ENCODE assay signal across 37 cellular contexts in the genomic region with DNA sequence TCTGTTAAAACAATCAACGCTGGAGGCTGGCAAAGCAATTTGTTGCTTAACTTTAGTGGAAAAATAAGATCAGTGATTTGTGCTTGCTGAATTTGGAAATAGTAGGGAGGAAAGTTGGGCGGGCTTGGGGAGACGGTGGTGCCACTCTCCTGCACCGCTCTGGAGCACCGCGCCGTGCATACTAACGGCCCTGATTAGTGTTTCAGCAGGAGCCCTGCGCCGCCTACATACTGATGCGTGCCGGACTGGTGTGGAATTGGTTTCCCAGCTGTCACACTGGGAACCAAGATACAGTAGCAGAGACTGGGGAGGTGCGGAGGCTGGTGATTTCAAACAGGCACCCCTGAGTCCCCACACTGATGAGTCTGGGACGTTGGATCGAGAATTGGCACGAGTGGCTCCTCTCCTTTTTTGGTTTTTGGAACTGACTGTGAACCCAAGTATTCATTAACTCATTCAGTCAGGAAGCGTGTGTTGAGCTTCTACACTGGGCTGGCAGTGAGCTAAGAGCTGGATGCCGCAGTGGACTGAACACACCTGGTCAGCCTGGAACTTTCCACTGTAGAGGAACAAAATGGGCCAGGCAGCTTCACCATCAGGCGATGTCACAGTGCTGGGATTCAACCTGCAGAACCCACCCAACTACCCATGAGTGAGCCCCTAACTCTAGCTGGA. TPM values are rescaled to one million over a fixed set of nuclear protein-coding genes. Genes with fewer than 3 reads are reported as not detected.
"Had no signal": no experiment of that assay in that cellular context is flagged by ENCODE, and none has a peak within 500 bp of the region (broad histone marks: within the 10 kb centered on the region; RNA-seq: fewer than 3 reads in every experiment).

No MANE protein-coding gene starts in this region.

- H3K9me3 ChIP-seq: MG63 had no signal

- DNase-seq: activated B cell treated with CpG ODN at 0.5 μM for 24 hours; activated CD4-positive, alpha-beta memory T cell treated with anti-CD3 and anti-CD28 coated beads for 36 hours; activated CD4-positive, alpha-beta T cell treated with anti-CD3 and anti-CD28 coated beads for 4 hours; activated CD4-positive, alpha-beta T cell treated with anti-CD3 and anti-CD28 coated beads, Interleukin-2, amount 50 U/mL, for 1 hour; activated CD4-positive, CD25-positive, alpha-beta regulatory T cell treated with anti-CD3 and anti-CD28 coated beads, Interleukin-2, amount 50 U/mL, for 72 hours; activated CD8-positive, alpha-beta memory T cell treated with anti-CD3 and anti-CD28 coated beads for 24 hours; activated CD8-positive, alpha-beta memory T cell treated with anti-CD3 and anti-CD28 coated beads, Interleukin-2, amount 10 ng/mL, durations not matched to agents 7 days and 5 days; activated CD8-positive, alpha-beta memory T cell treated with anti-CD3 and anti-CD28 coated beads, Interleukin-2, amount 50 U/mL, for 48 hours; activated effector memory CD4-positive, alpha-beta T cell treated with anti-CD3 and anti-CD28 coated beads, Interleukin-2, amount 50 U/mL, for 16 hours; activated naive CD4-positive, alpha-beta T cell; activated naive CD4-positive, alpha-beta T cell treated with anti-CD3 and anti-CD28 coated beads, Interleukin-2, amount 50 U/mL, for 16 hours; activated naive CD8-positive, alpha-beta T cell treated with anti-CD3 and anti-CD28 coated beads for 36 hours; activated T-cell treated with anti-CD3 and anti-CD28 coated beads, Interleukin-2, amount 50 U/mL, for 72 hours; amniotic stem cell; aorta; Kasumi-1; KG1; MG63; NCI-H1048; NCI-H1105 treated with DMSO at 0.1 percent for 48 hours; NCI-H1436; NCI-H1694; NCI-H2029; NCI-H510A; NCI-H526; NCI-H748 treated with DMSO at 0.1 percent for 48 hours; NK-92 treated with Interleukin-12 subunit alpha and Interleukin-12 subunit beta, amount 100 ng/mL, for 24 hours; PC-3; Right ventricle myocardium superior; SW 1271; T-helper 1 cell; T-helper 2 cell; T-helper 9 cell had no signal

- FAIRE-seq: bronchial epithelial cell, RCC 7860 had no signal

- H3K4me1 Mint-ChIP-seq: activated B cell treated with CpG ODN at 0.5 μM for 24 hours; activated CD8-positive, alpha-beta memory T cell treated with anti-CD3 and anti-CD28 coated beads, Interleukin-2, amount 10 ng/mL, durations not matched to agents 7 days and 5 days; activated naive CD8-positive, alpha-beta T cell treated with anti-CD3 and anti-CD28 coated beads for 36 hours; activated T-helper 17 cell treated with anti-CD3 and anti-CD28 coated beads, Interleukin-2, amount 50 U/mL, for 72 hours had no signal

- ATAC-seq: activated CD8-positive, alpha-beta memory T cell treated with anti-CD3 and anti-CD28 coated beads, Interleukin-2, amount 10 ng/mL, durations not matched to agents 7 days and 5 days; activated T-cell treated with anti-CD3 and anti-CD28 coated beads, Interleukin-2, amount 50 U/mL, for 72 hours; activated T-helper 17 cell treated with anti-CD3 and anti-CD28 coated beads, Interleukin-2, amount 50 U/mL, for 72 hours; PC-3 had no signal

- H3K27ac ChIP-seq: VCaP had no signal

- H3K36me3 Mint-ChIP-seq: activated CD4-positive, alpha-beta memory T cell treated with anti-CD3 and anti-CD28 coated beads for 36 hours; activated CD8-positive, alpha-beta memory T cell treated with anti-CD3 and anti-CD28 coated beads, Interleukin-2, amount 10 ng/mL, durations not matched to agents 7 days and 5 days; activated naive CD8-positive, alpha-beta T cell treated with anti-CD3 and anti-CD28 coated beads for 36 hours had no signal

- H3K27ac Mint-ChIP-seq: activated B cell treated with CpG ODN at 0.5 μM for 24 hours; activated CD4-positive, alpha-beta memory T cell treated with anti-CD3 and anti-CD28 coated beads for 36 hours; activated CD8-positive, alpha-beta memory T cell treated with anti-CD3 and anti-CD28 coated beads, Interleukin-2, amount 10 ng/mL, durations not matched to agents 7 days and 5 days; activated naive CD8-positive, alpha-beta T cell treated with anti-CD3 and anti-CD28 coated beads for 36 hours; activated T-cell treated with anti-CD3 and anti-CD28 coated beads, Interleukin-2, amount 50 U/mL, for 72 hours; activated T-helper 17 cell treated with anti-CD3 and anti-CD28 coated beads, Interleukin-2, amount 50 U/mL, for 72 hours had no signal

- H3K4me3 Mint-ChIP-seq: activated B cell treated with CpG ODN at 0.5 μM for 24 hours; activated CD4-positive, alpha-beta memory T cell treated with anti-CD3 and anti-CD28 coated beads for 36 hours; activated CD8-positive, alpha-beta memory T cell treated with anti-CD3 and anti-CD28 coated beads, Interleukin-2, amount 10 ng/mL, durations not matched to agents 7 days and 5 days; activated naive CD8-positive, alpha-beta T cell treated with anti-CD3 and anti-CD28 coated beads for 36 hours; activated T-cell treated with anti-CD3 and anti-CD28 coated beads, Interleukin-2, amount 50 U/mL, for 72 hours; activated T-helper 17 cell treated with anti-CD3 and anti-CD28 coated beads, Interleukin-2, amount 50 U/mL, for 72 hours had no signal

- H3K4me3 ChIP-seq: MG63 had no signal

- H3K27me3 Mint-ChIP-seq: activated B cell treated with CpG ODN at 0.5 μM for 24 hours; activated CD8-positive, alpha-beta memory T cell treated with anti-CD3 and anti-CD28 coated beads, Interleukin-2, amount 10 ng/mL, durations not matched to agents 7 days and 5 days; activated naive CD8-positive, alpha-beta T cell treated with anti-CD3 and anti-CD28 coated beads for 36 hours had no signal

- H3K9me3 Mint-ChIP-seq: activated naive CD8-positive, alpha-beta T cell treated with anti-CD3 and anti-CD28 coated beads for 36 hours; activated T-cell treated with anti-CD3 and anti-CD28 coated beads, Interleukin-2, amount 50 U/mL, for 72 hours; activated T-helper 17 cell treated with anti-CD3 and anti-CD28 coated beads, Interleukin-2, amount 50 U/mL, for 72 hours had no signal

- H3K36me3 ChIP-seq: MG63 had no signal

- H3K27me3 ChIP-seq: MG63 had no signal

RNA-seq across cellular contexts. Expression of gene PSAPL1, which starts 29.0 kb away (rescaled TPM):
- total RNA-seq: activated B cell treated with CpG ODN at 0.5 μM for 24 hours; activated CD4-positive, alpha-beta memory T cell treated with anti-CD3 and anti-CD28 coated beads for 36 hours; activated CD8-positive, alpha-beta memory T cell treated with anti-CD3 and anti-CD28 coated beads, Interleukin-2, amount 10 ng/mL, durations not matched to agents 7 days and 5 days; activated naive CD8-positive, alpha-beta T cell treated with anti-CD3 and anti-CD28 coated beads for 36 hours; activated T-cell treated with anti-CD3 and anti-CD28 coated beads, Interleukin-2, amount 50 U/mL, for 72 hours; activated T-helper 17 cell treated with anti-CD3 and anti-CD28 coated beads, Interleukin-2, amount 50 U/mL, for 72 hours; aorta; bronchial epithelial cell; Right ventricle myocardium superior had no signal
- polyA plus RNA-seq: aorta had no signal
